In the genomic region with DNA sequence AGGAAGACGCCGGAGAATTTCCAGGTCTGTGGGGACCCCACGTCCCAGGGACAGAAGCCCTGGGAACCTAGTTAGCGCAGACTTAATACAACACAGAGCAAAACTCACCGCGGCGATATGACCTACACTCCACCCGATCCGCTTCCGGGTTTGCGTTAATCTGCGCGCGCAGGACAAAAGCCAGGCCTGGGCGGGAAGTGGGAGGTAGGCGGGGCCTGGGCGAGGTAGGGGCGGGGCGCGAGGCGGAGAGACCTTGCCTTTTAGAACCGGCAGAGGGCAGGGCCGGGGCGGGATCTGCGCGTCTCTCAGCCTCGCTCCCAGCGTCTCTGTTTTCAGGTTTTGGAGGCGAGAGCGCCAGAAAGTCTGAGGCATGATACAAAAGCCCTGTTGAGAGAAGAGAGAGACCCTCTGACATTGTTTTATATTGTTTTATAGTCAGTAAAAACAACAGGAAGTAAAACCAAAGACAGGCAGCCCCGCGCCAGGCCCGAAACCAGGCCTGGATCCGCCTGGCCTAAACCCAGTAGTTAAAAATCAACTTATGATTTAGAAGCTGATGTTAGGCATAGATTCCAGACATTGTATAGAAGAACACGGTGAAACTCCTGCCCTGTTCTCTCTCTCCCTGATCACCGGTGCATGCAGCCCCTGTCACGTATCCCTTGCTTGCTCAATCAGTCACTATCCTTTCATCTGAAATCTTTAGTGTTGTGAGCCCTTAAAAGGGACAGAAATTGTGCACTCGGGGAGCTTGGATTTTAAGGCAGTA, we compare ENCODE assay signal across 8 cellular contexts.
A peak's percentile ranks its signal among the peaks of the same experiment; 100 is the strongest.
DNase-seq lines count a peak whose midpoint lies in the region; ATAC-seq, FAIRE-seq and TF ChIP-seq lines count a peak whose summit lies in the region.

A gene (minus strand): TSS at position 152 of the 769 bp plus-strand sequence. CDS start 19,150 bp downstream, outside the sequence.

- peak; percentile 55 for FAIRE-seq in islet of Langerhans (lab: Jason Lieb, UNC)

- peaks cover 13% of the 10 kb centered on the region for H3K4me1 Mint-ChIP-seq in central memory CD8-positive, alpha-beta T cell

- peak; percentile 89 for TF ChIP-seq POLR2A in GM18951 (IDR thresholded peaks at IDR 0.05; ENCODE audit: extremely low read depth, insufficient read depth, insufficient read length)

- DNase-seq in AG09309 (ENCODE audit: low read depth) (peak; percentile 60), NCI-H345 treated with DMSO at 0.1 percent for 48 hours (lab: John Stamatoyannopoulos, UW; ENCODE audit: unreplicated experiment) (peak; percentile 67)
- peak; percentile 99 for DNase-seq in activated CD4-positive, CD25-positive, alpha-beta regulatory T cell treated with anti-CD3 and anti-CD28 coated beads, Interleukin-2, amount 50 U/mL, for 16 hours (ENCODE audit: low read depth, low spot score)
- DNase-seq in central memory CD8-positive, alpha-beta T cell (ENCODE audit: low spot score in 2 of 2): peak; percentile 99
- peak; percentile 99 for DNase-seq in stimulated activated CD4-positive, alpha-beta T cell treated with anti-CD3 and anti-CD28 coated beads, Interleukin-12 subunit alpha, Interleukin-12 subunit beta, amount 100 ng/mL, for 4 hours

- no peaks in the 10 kb centered on the region for H3K27me3 Mint-ChIP-seq in central memory CD8-positive, alpha-beta T cell

- no peaks in the 10 kb centered on the region for H3K9me3 Mint-ChIP-seq in central memory CD8-positive, alpha-beta T cell

- in situ Hi-C loops in GM18951 (cut with MboI; ENCODE audit: low sequenced_read_pairs, unreplicated experiment): no loop called here

- H3K4me3 Mint-ChIP-seq in central memory CD8-positive, alpha-beta T cell: peak within 1 kb of the TSS; percentile 77

- peak; percentile 97 for ATAC-seq in HG03196 (IDR thresholded peaks at IDR 0.05; ENCODE audit: unreplicated experiment)
- peak; percentile 98 for ATAC-seq in central memory CD8-positive, alpha-beta T cell (replicated peaks; ENCODE audit: extremely low read depth, poor library complexity, severe bottlenecking)

- H3K36me3 Mint-ChIP-seq in central memory CD8-positive, alpha-beta T cell (ENCODE audit: insufficient read depth): peaks cover 8% of the 10 kb centered on the region

- H3K4me3 ChIP-seq in AG09309 (ENCODE audit: control insufficient read depth, low read depth, low read length): peak within 1 kb of the TSS; percentile 73

- peak; percentile 77 for TF ChIP-seq CTCF in AG09309 (IDR thresholded peaks at IDR 0.05; ENCODE audit: control insufficient read depth, insufficient read depth, low read depth, low read length, missing control alignments)

- peak within 1 kb of the TSS; percentile 71 for H3K27ac Mint-ChIP-seq in central memory CD8-positive, alpha-beta T cell (ENCODE audit: low read depth)

Comparison
In these comparisons a context has a peak if more than half of its experiments do, and no peak if none do; other contexts are left out.
1. Peak in every context shown above with its lines: DNase-seq, ATAC-seq and H3K4me3 ChIP-seq.